14 cellular contexts compared by ENCODE assay signal in genomic region chr1:221035680-221036153, GRCh38.
DNase-seq lines count a peak whose midpoint lies in the region; ATAC-seq, FAIRE-seq and TF ChIP-seq lines count a peak whose summit lies in the region.
"Had no signal": no experiment of that assay in that cellular context is flagged by ENCODE, and none has a peak within 500 bp of the region (broad histone marks: within the 10 kb centered on the region; RNA-seq: fewer than 3 reads in every experiment).

No MANE protein-coding gene starts in this region.

- peak overlapping the region in 1 of 2 donors; percentile 34 for H3K27ac ChIP-seq in breast epithelium
- H3K27ac ChIP-seq: HL-60 had no signal

- H3K9me3 ChIP-seq in breast epithelium = no peaks in the 10 kb centered on the region

- POLR2A ChIA-PET in MCF 10A (lab: Yijun Ruan, JAX) = interaction anchor here (0.6 to 1.6 kb wide), 14 partner anchors 9 to 764 kb away, joined by 3 to 5 read pairs (median 3); no protein-coding TSS in a partner anchor
- POLR2A ChIA-PET in HEK293T (lab: Yijun Ruan, JAX) = no interaction called here

- no peaks in the 10 kb centered on the region for H3K27me3 ChIP-seq in breast epithelium

- intact Hi-C loops in MCF 10A (cut with micrococcal nuclease) = no loop called here
- intact Hi-C loops in breast epithelium (cut with DNase I; ENCODE audit: low total_unique reads) = no loop called here
- intact Hi-C loops in natural killer cell (cut with micrococcal nuclease) = no loop called here

- DNase-seq in MCF 10A (ENCODE audit: unreplicated experiment) = peak; percentile 83
- DNase-seq in breast epithelium (ENCODE audit: low spot score in 2 of 2) = no peak
- DNase-seq in RPMI7951 (ENCODE audit: low read depth) = peak; percentile 91
- peak; percentile 18 to 73 for DNase-seq in erythroblast (lab: John Stamatoyannopoulos, UW)
- DNase-seq in urothelium cell line (ENCODE audit: low spot score) = peak; percentile 44
- no peak for DNase-seq in NCI-H146 treated with DMSO at 0.1 percent for 48 hours (lab: John Stamatoyannopoulos, UW; ENCODE audit: unreplicated experiment)
- no peak for DNase-seq in HEK293T (ENCODE audit: extremely low spot score)
- no peak for DNase-seq in natural killer cell
- DNase-seq: activated naive CD4-positive, alpha-beta T cell; NCI-H446 treated with DMSO at 0.1 percent for 48 hours; stimulated activated naive CD8-positive, alpha-beta T cell treated with anti-CD3 and anti-CD28 coated beads, Interleukin-15, Interleukin-2, amounts not matched to agents 100 U/mL and 50 U/mL, for 24 hours had no signal

- H3K4me1 Mint-ChIP-seq in MCF 10A (ENCODE audit: insufficient read depth, unreplicated experiment) (peaks cover 10% of the 10 kb centered on the region), natural killer cell (no peaks in the 10 kb centered on the region)

- no peak for ATAC-seq in natural killer cell
- ATAC-seq: stimulated activated naive CD8-positive, alpha-beta T cell treated with anti-CD3 and anti-CD28 coated beads, Interleukin-15, Interleukin-2, amounts not matched to agents 100 U/mL and 50 U/mL, for 24 hours had no signal

- FAIRE-seq in urothelium cell line (lab: Jason Lieb, UNC) = no peak
- FAIRE-seq: GM12892 had no signal

- H3K4me3 Mint-ChIP-seq in MCF 10A (ENCODE audit: unreplicated experiment) = peak overlapping the region; percentile 69
- H3K4me3 Mint-ChIP-seq in natural killer cell = no peak overlapping the region

- no peak for TF ChIP-seq POLR2A in breast epithelium (IDR thresholded peaks at IDR 0.05)
- peak; percentile 9 for TF ChIP-seq POLR2A in erythroblast (IDR thresholded peaks at IDR 0.05; ENCODE audit: low read length)

- no peaks in the 10 kb centered on the region for H3K36me3 ChIP-seq in breast epithelium

- TF ChIP-seq CTCF in MCF 10A (IDR thresholded peaks at IDR 0.05; ENCODE audit: unreplicated experiment) = no peak
- no peak for TF ChIP-seq CTCF in breast epithelium (IDR thresholded peaks at IDR 0.05)
- TF ChIP-seq CTCF in natural killer cell (IDR thresholded peaks at IDR 0.05) = no peak

- H3K4me1 ChIP-seq in breast epithelium = no peaks in the 10 kb centered on the region

- H3K36me3 Mint-ChIP-seq in MCF 10A (ENCODE audit: insufficient read depth, unreplicated experiment) (no peaks in the 10 kb centered on the region), natural killer cell (no peaks in the 10 kb centered on the region)

- no peak overlapping the region for H3K4me3 ChIP-seq in breast epithelium
- H3K4me3 ChIP-seq: lung had no signal

- BruUV-seq in MCF 10A (replicated peaks; lab: Mats Ljungman, UMichigan) = no TSS peak

- H3K9me3 Mint-ChIP-seq in MCF 10A (ENCODE audit: unreplicated experiment) (no peaks in the 10 kb centered on the region), natural killer cell (peaks cover 4 to 5% of the 10 kb centered on the region in 2 donors)

- CTCF ChIA-PET in MCF 10A (lab: Yijun Ruan, JAX) = interaction anchor here (0.6 to 2.7 kb wide), 9 partner anchors 10 to 1419 kb away, joined by 3 to 12 read pairs (median 4); no protein-coding TSS in a partner anchor
- CTCF ChIA-PET in HEK293T (lab: Yijun Ruan, JAX) = interaction anchor here (1.3 kb wide), 1 partner anchor 23 kb away, joined by 4 read pairs; no protein-coding TSS in a partner anchor

- H3K27me3 Mint-ChIP-seq in MCF 10A (ENCODE audit: insufficient read depth, unreplicated experiment) (no peaks in the 10 kb centered on the region), natural killer cell (ENCODE audit: low read depth in 2 of 2) (no peaks in the 10 kb centered on the region)

- H3K27ac Mint-ChIP-seq in MCF 10A (ENCODE audit: low read depth, unreplicated experiment) (peak overlapping the region; percentile 74), natural killer cell (no peak overlapping the region)

TF ChIP-seq in HEK293T, 16 proteins besides CTCF, POLR2A, EP300 and RAD21:
- TF ChIP-seq PKNOX1 (IDR thresholded peaks at IDR 0.05) = no peak
- TF ChIP-seq LEF1 (IDR thresholded peaks at IDR 0.05; ENCODE audit: borderline replicate concordance) = no peak
- no peak for TF ChIP-seq L3MBTL2 (conservative IDR thresholded peaks at IDR 0.05)

Comparison
In these comparisons a context has a peak if more than half of its experiments do, and no peak if none do; other contexts are left out.
1. DNase-seq: peak in MCF 10A (single experiment), RPMI7951 (single experiment), erythroblast (2 of 2) and urothelium cell line (single experiment); none in breast epithelium (0 of 2), NCI-H146 treated with DMSO at 0.1 percent for 48 hours (single experiment), HEK293T (single experiment) and natural killer cell (single experiment).